8 cellular contexts compared by ENCODE assay signal in the genomic region with DNA sequence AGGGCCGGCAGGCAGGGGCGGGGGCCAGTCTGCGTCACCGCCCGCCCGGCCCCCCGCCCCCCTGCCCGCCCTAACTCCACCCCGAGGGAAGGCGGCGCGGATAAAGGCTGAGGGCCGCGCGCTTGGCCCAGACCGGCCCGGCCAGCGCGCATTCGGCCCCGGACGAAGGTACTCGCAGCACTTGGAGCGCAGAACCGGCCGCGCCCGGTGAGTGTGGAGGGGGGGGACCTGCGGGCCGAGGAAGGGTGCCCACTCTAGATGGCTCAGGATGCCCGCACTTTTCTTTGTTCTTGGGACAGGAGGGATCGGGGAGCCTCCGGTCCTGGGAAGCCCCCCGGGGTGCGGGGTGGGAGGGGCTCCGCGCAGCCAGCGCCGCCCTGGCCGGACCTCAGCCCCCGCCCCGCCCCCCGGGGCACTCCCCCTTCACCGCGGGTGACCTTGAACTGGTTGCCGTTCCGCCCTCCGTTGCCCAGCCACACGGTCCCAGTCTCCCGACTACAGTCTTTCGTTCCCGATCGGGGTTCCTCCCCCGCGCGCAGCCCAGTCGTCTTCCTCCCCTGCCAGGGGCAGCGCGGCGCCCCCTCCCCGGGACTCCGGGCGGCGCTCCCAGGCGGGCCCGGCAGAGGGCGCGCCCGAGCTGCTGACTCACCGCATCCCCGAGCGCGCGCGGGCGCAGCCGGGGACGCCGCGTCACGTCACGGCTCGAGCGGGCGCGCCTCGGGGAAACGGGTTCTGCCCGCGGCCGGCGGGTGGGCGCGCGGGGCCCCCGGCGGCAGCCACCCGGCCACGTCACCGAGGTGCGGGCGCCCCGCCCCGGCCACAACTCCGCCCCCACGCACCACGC. TPM values are rescaled to one million over a fixed set of nuclear protein-coding genes. Genes with fewer than 3 reads are reported as not detected.
DNase-seq lines count a peak whose midpoint lies in the region; ATAC-seq and TF ChIP-seq lines count a peak whose summit lies in the region.

Gene MIDN (plus strand): TSS at position 130 of the 844 bp plus-strand sequence. CDS start 1,714 bp downstream, outside the sequence.

- H3K9me3 ChIP-seq in effector memory CD4-positive, alpha-beta T cell (ENCODE audit: control insufficient read depth, low read length), result no peaks in the 10 kb centered on the region

- peaks cover 4% of the 10 kb centered on the region for H3K36me3 ChIP-seq in effector memory CD4-positive, alpha-beta T cell (ENCODE audit: control insufficient read depth, insufficient read depth, low read length)

- peaks cover 45% of the 10 kb centered on the region for H3K4me1 ChIP-seq in effector memory CD4-positive, alpha-beta T cell (ENCODE audit: control insufficient read depth, insufficient read depth, low read length, poor library complexity, severe bottlenecking)

- peak; percentile 90 for TF ChIP-seq CTCF in GM13976 (IDR thresholded peaks at IDR 0.05; ENCODE audit: borderline replicate concordance, control extremely low read depth, extremely low read depth, insufficient read depth, missing control alignments)

- no peaks in the 10 kb centered on the region for H3K27me3 ChIP-seq in effector memory CD4-positive, alpha-beta T cell (replicated peaks; ENCODE audit: control insufficient read depth, insufficient read depth, low read length, poor library complexity, severe bottlenecking)

- H3K36me3 Mint-ChIP-seq in activated CD4-positive, alpha-beta memory T cell treated with anti-CD3 and anti-CD28 coated beads for 36 hours, result peaks cover 21% of the 10 kb centered on the region
- H3K36me3 Mint-ChIP-seq in memory B cell, result peaks cover 5% of the 10 kb centered on the region

- peak; percentile 25 for ATAC-seq in HG02938 (IDR thresholded peaks at IDR 0.05; ENCODE audit: unreplicated experiment)
- peak; percentile 31 for ATAC-seq in memory B cell (ENCODE audit: low read depth)

- in situ Hi-C loops in GM13976 (cut with MboI; ENCODE audit: low sequenced_read_pairs, unreplicated experiment), result no loop called here

- POLR2A ChIA-PET in activated CD4-positive, alpha-beta memory T cell treated with anti-CD3 and anti-CD28 coated beads for 36 hours (lab: Charles Lee), result interaction anchor here (0.6 to 1.0 kb wide), 3 partner anchors 18 to 55 kb away, joined by 3 to 6 read pairs (median 4); partner anchors contain the start of gene CIRBP

- peak within 1 kb of the TSS; percentile 90 for H3K27ac ChIP-seq in effector memory CD4-positive, alpha-beta T cell (ENCODE audit: insufficient read depth, low read length, poor library complexity, severe bottlenecking)

- H3K9me3 Mint-ChIP-seq in activated CD4-positive, alpha-beta memory T cell treated with anti-CD3 and anti-CD28 coated beads for 36 hours, result no peaks in the 10 kb centered on the region
- no peaks in the 10 kb centered on the region for H3K9me3 Mint-ChIP-seq in memory B cell

- peak within 1 kb of the TSS; percentile 62 for H3K4me3 ChIP-seq in effector memory CD4-positive, alpha-beta T cell (ENCODE audit: insufficient read depth, low read depth, low read length, poor library complexity, severe bottlenecking)

- DNase-seq in 8988T, result peak; percentile 93
- DNase-seq in GM13976 (ENCODE audit: low spot score), result peak; percentile 85
- peak; percentile 59 for DNase-seq in NCI-H2227 treated with DMSO at 0.1 percent for 48 hours (lab: John Stamatoyannopoulos, UW)
- DNase-seq in activated CD4-positive, alpha-beta memory T cell treated with anti-CD3 and anti-CD28 coated beads for 36 hours, result peak; percentile 85
- DNase-seq in effector memory CD4-positive, alpha-beta T cell, result peak; percentile 77 to 84 (median 78)
- DNase-seq in memory B cell (ENCODE audit: low spot score in 2 of 2), result peak; percentile 86 to 95
- DNase-seq in stimulated activated CD8-positive, alpha-beta memory T cell treated with anti-CD3 and anti-CD28 coated beads, Interleukin-15, amount 100 ng/mL, for 4 hours (ENCODE audit: low read depth in 2 of 2), result peak; percentile 68 to 82

- intact Hi-C loops in activated CD4-positive, alpha-beta memory T cell treated with anti-CD3 and anti-CD28 coated beads for 36 hours (cut with micrococcal nuclease), result loop anchor here (1.0 to 2.0 kb wide), 5 partner anchors 12 to 452 kb away; partner anchors contain the start of genes DAZAP1, NDUFS7 and PTBP1

- H3K27ac Mint-ChIP-seq in activated CD4-positive, alpha-beta memory T cell treated with anti-CD3 and anti-CD28 coated beads for 36 hours, result peak within 1 kb of the TSS; percentile 84
- peak within 1 kb of the TSS; percentile 82 for H3K27ac Mint-ChIP-seq in memory B cell

- peak within 1 kb of the TSS; percentile 74 for H3K4me3 Mint-ChIP-seq in activated CD4-positive, alpha-beta memory T cell treated with anti-CD3 and anti-CD28 coated beads for 36 hours
- H3K4me3 Mint-ChIP-seq in memory B cell, result peak within 1 kb of the TSS; percentile 80

- H3K4me1 Mint-ChIP-seq in activated CD4-positive, alpha-beta memory T cell treated with anti-CD3 and anti-CD28 coated beads for 36 hours (ENCODE audit: low read depth), result peaks cover 12% of the 10 kb centered on the region
- H3K4me1 Mint-ChIP-seq in memory B cell, result peaks cover 12% of the 10 kb centered on the region

- no peaks in the 10 kb centered on the region for H3K27me3 Mint-ChIP-seq in activated CD4-positive, alpha-beta memory T cell treated with anti-CD3 and anti-CD28 coated beads for 36 hours
- H3K27me3 Mint-ChIP-seq in memory B cell, result no peaks in the 10 kb centered on the region

- CTCF ChIA-PET in activated CD4-positive, alpha-beta memory T cell treated with anti-CD3 and anti-CD28 coated beads for 36 hours (lab: Charles Lee), result interaction anchor here (0.7 to 1.0 kb wide), 3 partner anchors 18 to 27 kb away, joined by 4 to 10 read pairs (median 6); partner anchors contain the start of genes CIRBP and FAM174C

RNA-seq across cellular contexts. Expression of gene MIDN, which starts in this region (rescaled TPM):
- total RNA-seq in activated CD4-positive, alpha-beta memory T cell treated with anti-CD3 and anti-CD28 coated beads for 36 hours, result 10 to 100 TPM; 54.1 to 54.6 TPM

Comparison
In these comparisons a context has a peak if more than half of its experiments do, and no peak if none do; other contexts are left out.
1. Peak in every context shown above with its lines: DNase-seq, ATAC-seq, H3K4me3 ChIP-seq and H3K27ac ChIP-seq.